1 cellular context compared by ENCODE assay signal in the genomic region with DNA sequence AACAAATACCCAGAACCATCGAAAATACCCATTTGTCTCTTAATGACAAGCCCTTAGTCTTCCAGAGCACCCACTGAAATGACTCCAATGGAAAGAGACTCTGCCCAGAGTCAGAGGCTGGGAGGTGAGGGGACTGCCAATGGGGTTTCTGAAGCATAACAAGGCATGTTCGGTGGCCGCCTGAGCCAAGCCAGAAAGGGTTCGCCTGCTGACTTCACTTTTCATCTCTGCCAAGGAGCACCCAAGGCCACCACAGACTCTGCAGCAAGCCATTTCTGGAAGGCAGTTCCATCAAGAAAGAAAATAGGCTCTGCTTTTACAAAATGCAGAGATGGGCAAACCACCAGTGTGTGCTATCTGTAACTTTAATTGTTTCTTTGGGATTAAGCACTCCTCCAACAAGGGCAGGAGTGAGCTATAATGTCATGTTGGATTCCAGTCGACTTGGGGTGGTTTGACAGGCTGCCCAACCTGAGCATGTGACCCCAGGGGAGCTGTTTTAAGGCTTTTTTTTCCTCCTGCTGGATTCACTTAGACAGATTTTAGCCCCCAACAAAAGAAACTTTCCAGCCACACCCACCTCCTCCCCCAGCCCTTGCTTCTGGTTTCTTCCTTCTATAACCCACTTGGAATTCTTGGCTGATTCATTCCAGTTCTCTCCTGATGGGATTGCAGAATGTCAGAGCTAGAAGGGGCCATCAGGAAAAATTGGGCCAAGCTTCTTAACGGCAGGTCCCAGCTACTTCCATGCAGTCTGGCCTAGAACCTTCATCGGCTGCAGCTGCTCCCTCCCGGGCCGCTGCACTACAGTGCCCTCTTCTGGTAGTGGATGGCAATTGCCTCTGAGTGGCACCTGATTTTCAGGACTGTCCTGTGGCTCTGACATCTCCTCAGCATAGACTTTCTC.
TF ChIP-seq lines count a peak whose summit lies in the region.

No MANE protein-coding gene starts in this region.

TF ChIP-seq in K562, 482 proteins besides CTCF, POLR2A, EP300 and RAD21:
- TF ChIP-seq NFIC (IDR thresholded peaks at IDR 0.05) = no peak
- TF ChIP-seq, protein P1, sequence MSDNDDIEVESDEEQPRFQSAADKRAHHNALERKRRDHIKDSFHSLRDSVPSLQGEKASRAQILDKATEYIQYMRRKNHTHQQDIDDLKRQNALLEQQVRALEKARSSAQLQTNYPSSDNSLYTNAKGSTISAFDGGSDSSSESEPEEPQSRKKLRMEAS (CRISPR knock-in tag; IDR thresholded peaks at IDR 0.05) = no peak
- TF ChIP-seq TAL1 (IDR thresholded peaks at IDR 0.05) = no peak
- no peak for TF ChIP-seq SNRNP70 (optimal IDR thresholded peaks at IDR 0.05; ENCODE audit: low read depth, low read length)
- TF ChIP-seq, protein P2, sequence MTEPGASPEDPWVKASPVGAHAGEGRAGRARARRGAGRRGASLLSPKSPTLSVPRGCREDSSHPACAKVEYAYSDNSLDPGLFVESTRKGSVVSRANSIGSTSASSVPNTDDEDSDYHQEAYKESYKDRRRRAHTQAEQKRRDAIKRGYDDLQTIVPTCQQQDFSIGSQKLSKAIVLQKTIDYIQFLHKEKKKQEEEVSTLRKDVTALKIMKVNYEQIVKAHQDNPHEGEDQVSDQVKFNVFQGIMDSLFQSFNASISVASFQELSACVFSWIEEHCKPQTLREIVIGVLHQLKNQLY (CRISPR knock-in tag; conservative IDR thresholded peaks at IDR 0.05) = no peak
- no peak for TF ChIP-seq TEAD1 (CRISPR knock-in tag; IDR thresholded peaks at IDR 0.05)
- TF ChIP-seq, protein P3, sequence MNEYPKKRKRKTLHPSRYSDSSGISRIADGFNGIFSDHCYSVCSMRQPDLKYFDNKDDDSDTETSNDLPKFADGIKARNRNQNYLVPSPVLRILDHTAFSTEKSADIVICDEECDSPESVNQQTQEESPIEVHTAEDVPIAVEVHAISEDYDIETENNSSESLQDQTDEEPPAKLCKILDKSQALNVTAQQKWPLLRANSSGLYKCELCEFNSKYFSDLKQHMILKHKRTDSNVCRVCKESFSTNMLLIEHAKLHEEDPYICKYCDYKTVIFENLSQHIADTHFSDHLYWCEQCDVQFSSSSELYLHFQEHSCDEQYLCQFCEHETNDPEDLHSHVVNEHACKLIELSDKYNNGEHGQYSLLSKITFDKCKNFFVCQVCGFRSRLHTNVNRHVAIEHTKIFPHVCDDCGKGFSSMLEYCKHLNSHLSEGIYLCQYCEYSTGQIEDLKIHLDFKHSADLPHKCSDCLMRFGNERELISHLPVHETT (CRISPR knock-in tag; conservative IDR thresholded peaks at IDR 0.05 in 1 of 2, IDR thresholded peaks at IDR 0.05 in 1 of 2) = no peak
- no peak for TF ChIP-seq CBFA2T2 (conservative IDR thresholded peaks at IDR 0.05)
- no peak for TF ChIP-seq SRSF7 (optimal IDR thresholded peaks at IDR 0.05; ENCODE audit: low read depth, low read length)
- no peak for TF ChIP-seq ZNF124 (CRISPR knock-in tag; IDR thresholded peaks at IDR 0.05)
- TF ChIP-seq RFX7 (CRISPR knock-in tag; IDR thresholded peaks at IDR 0.05) = no peak
- TF ChIP-seq SUPT5H (IDR thresholded peaks at IDR 0.05) = no peak
- no peak for TF ChIP-seq ZNF75A (CRISPR knock-in tag; IDR thresholded peaks at IDR 0.05)
- TF ChIP-seq, protein P4, sequence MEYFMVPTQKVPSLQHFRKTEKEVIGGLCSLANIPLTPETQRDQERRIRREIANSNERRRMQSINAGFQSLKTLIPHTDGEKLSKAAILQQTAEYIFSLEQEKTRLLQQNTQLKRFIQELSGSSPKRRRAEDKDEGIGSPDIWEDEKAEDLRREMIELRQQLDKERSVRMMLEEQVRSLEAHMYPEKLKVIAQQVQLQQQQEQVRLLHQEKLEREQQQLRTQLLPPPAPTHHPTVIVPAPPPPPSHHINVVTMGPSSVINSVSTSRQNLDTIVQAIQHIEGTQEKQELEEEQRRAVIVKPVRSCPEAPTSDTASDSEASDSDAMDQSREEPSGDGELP (CRISPR knock-in tag; IDR thresholded peaks at IDR 0.05; ENCODE audit: borderline replicate concordance) = peak; percentile 40; the same call in 1 of the 2 replicates
- TF ChIP-seq RCOR1 (IDR thresholded peaks at IDR 0.05; ENCODE audit: borderline replicate concordance in 1 of 2, low read depth in 2 of 2, low read length in 2 of 2) = no peak
- TF ChIP-seq MTA3 (IDR thresholded peaks at IDR 0.05; ENCODE audit: borderline replicate concordance) = no peak
- TF ChIP-seq ZNF184 (CRISPR knock-in tag; IDR thresholded peaks at IDR 0.05) = no peak
- no peak for TF ChIP-seq BACH1 (tag; IDR thresholded peaks at IDR 0.05)
- TF ChIP-seq MAZ (CRISPR knock-in tag; conservative IDR thresholded peaks at IDR 0.05 in 1 of 2, IDR thresholded peaks at IDR 0.05 in 1 of 2) = 0 out of 4 replicates have a peak, but pooled peaks of 1 of the 2 experiments have one; percentile 34
- no peak for TF ChIP-seq HDAC6 (IDR thresholded peaks at IDR 0.05; ENCODE audit: low read depth, low read length)
- TF ChIP-seq KLF16 (IDR thresholded peaks at IDR 0.05) = peak; percentile 54; the same call in 1 of the 2 replicates
- no peak for TF ChIP-seq ETV6 (IDR thresholded peaks at IDR 0.05; ENCODE audit: borderline replicate concordance in 1 of 2, low read depth in 2 of 2, low read length in 1 of 2)
- no peak for TF ChIP-seq ETV6 (CRISPR knock-in tag; IDR thresholded peaks at IDR 0.05; ENCODE audit: borderline replicate concordance)
- no peak for TF ChIP-seq MECOM (CRISPR knock-in tag; IDR thresholded peaks at IDR 0.05)
- TF ChIP-seq COPS2 (conservative IDR thresholded peaks at IDR 0.05) = no peak
- TF ChIP-seq HMG20B (CRISPR knock-in tag; IDR thresholded peaks at IDR 0.05) = no peak
- peak; percentile 61 for TF ChIP-seq SMC3 (conservative IDR thresholded peaks at IDR 0.05; ENCODE audit: insufficient read depth, low read depth, low read length)
- TF ChIP-seq NFE2 (IDR thresholded peaks at IDR 0.05; ENCODE audit: low read depth) = no peak
- TF ChIP-seq SMARCA4 (IDR thresholded peaks at IDR 0.05) = no peak
- TF ChIP-seq, protein P5, sequence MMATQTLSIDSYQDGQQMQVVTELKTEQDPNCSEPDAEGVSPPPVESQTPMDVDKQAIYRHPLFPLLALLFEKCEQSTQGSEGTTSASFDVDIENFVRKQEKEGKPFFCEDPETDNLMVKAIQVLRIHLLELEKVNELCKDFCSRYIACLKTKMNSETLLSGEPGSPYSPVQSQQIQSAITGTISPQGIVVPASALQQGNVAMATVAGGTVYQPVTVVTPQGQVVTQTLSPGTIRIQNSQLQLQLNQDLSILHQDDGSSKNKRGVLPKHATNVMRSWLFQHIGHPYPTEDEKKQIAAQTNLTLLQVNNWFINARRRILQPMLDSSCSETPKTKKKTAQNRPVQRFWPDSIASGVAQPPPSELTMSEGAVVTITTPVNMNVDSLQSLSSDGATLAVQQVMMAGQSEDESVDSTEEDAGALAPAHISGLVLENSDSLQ (IDR thresholded peaks at IDR 0.05) = peak; percentile 54
- TF ChIP-seq, protein P6, sequence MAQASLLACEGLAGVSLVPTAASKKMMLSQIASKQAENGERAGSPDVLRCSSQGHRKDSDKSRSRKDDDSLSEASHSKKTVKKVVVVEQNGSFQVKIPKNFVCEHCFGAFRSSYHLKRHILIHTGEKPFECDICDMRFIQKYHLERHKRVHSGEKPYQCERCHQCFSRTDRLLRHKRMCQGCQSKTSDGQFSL (CRISPR knock-in tag; IDR thresholded peaks at IDR 0.05) = no peak
- TF ChIP-seq, protein P6 (tag; IDR thresholded peaks at IDR 0.05) = no peak
- peak; percentile 29; the same call in 1 of the 2 replicates for TF ChIP-seq BHLHE40 (IDR thresholded peaks at IDR 0.05; ENCODE audit: low read length)
- no peak for TF ChIP-seq ZNF76 (CRISPR knock-in tag; IDR thresholded peaks at IDR 0.05; ENCODE audit: borderline replicate concordance)
- no peak for TF ChIP-seq PHB2 (IDR thresholded peaks at IDR 0.05; ENCODE audit: low read depth)
- TF ChIP-seq ZSCAN32 (CRISPR knock-in tag; IDR thresholded peaks at IDR 0.05) = no peak
- TF ChIP-seq, protein P7, sequence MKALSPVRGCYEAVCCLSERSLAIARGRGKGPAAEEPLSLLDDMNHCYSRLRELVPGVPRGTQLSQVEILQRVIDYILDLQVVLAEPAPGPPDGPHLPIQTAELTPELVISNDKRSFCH (CRISPR knock-in tag; IDR thresholded peaks at IDR 0.05) = no peak
- TF ChIP-seq, protein P7 (tag; IDR thresholded peaks at IDR 0.05) = no peak
- TF ChIP-seq RHOXF2B (CRISPR knock-in tag; conservative IDR thresholded peaks at IDR 0.05) = no peak
- TF ChIP-seq ZEB2 (IDR thresholded peaks at IDR 0.05) = no peak
- 0 out of 2 replicates have a peak, but pooled peaks have one; percentile 14 for TF ChIP-seq JUND (IDR thresholded peaks at IDR 0.05; ENCODE audit: borderline replicate concordance, low read depth, low read length)
- TF ChIP-seq JUND (tag; IDR thresholded peaks at IDR 0.05; ENCODE audit: borderline replicate concordance, low read depth, low read length) = no peak
- TF ChIP-seq ZFPM2 (CRISPR knock-in tag; IDR thresholded peaks at IDR 0.05) = no peak
- no peak for TF ChIP-seq FOXA1 (IDR thresholded peaks at IDR 0.05; ENCODE audit: borderline replicate concordance)
- TF ChIP-seq, protein P8, sequence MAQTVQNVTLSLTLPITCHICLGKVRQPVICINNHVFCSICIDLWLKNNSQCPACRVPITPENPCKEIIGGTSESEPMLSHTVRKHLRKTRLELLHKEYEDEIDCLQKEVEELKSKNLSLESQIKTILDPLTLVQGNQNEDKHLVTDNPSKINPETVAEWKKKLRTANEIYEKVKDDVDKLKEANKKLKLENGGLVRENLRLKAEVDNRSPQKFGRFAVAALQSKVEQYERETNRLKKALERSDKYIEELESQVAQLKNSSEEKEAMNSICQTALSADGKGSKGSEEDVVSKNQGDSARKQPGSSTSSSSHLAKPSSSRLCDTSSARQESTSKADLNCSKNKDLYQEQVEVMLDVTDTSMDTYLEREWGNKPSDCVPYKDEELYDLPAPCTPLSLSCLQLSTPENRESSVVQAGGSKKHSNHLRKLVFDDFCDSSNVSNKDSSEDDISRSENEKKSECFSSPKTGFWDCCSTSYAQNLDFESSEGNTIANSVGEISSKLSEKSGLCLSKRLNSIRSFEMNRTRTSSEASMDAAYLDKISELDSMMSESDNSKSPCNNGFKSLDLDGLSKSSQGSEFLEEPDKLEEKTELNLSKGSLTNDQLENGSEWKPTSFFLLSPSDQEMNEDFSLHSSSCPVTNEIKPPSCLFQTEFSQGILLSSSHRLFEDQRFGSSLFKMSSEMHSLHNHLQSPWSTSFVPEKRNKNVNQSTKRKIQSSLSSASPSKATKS (CRISPR knock-in tag; IDR thresholded peaks at IDR 0.05) = no peak
- TF ChIP-seq RB1 (IDR thresholded peaks at IDR 0.05; ENCODE audit: low read depth) = 0 out of 2 replicates have a peak, but pooled peaks have one; percentile 38
- TF ChIP-seq, protein P9, sequence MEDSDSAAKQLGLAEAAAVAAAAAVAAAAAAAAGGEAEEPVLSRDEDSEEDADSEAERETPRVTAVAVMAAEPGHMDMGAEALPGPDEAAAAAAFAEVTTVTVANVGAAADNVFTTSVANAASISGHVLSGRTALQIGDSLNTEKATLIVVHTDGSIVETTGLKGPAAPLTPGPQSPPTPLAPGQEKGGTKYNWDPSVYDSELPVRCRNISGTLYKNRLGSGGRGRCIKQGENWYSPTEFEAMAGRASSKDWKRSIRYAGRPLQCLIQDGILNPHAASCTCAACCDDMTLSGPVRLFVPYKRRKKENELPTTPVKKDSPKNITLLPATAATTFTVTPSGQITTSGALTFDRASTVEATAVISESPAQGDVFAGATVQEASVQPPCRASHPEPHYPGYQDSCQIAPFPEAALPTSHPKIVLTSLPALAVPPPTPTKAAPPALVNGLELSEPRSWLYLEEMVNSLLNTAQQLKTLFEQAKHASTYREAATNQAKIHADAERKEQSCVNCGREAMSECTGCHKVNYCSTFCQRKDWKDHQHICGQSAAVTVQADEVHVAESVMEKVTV (CRISPR knock-in tag; IDR thresholded peaks at IDR 0.05) = peak; percentile 57
- TF ChIP-seq NONO (IDR thresholded peaks at IDR 0.05; ENCODE audit: low read depth in 2 of 2, low read length in 1 of 2) = no peak
- no peak for TF ChIP-seq SMAD4 (CRISPR knock-in tag; conservative IDR thresholded peaks at IDR 0.05)
- no peak for TF ChIP-seq PML (IDR thresholded peaks at IDR 0.05; ENCODE audit: low read length)
- TF ChIP-seq ZNF507 (tag; conservative IDR thresholded peaks at IDR 0.05) = no peak
- TF ChIP-seq POLR2G (IDR thresholded peaks at IDR 0.05; ENCODE audit: low read depth, low read length) = no peak
- TF ChIP-seq NELFE (IDR thresholded peaks at IDR 0.05; ENCODE audit: insufficient read depth, insufficient read length) = no peak
- no peak for TF ChIP-seq MCM7 (IDR thresholded peaks at IDR 0.05)
- no peak for TF ChIP-seq RBFOX2 (IDR thresholded peaks at IDR 0.05; ENCODE audit: low read depth, low read length)
- no peak for TF ChIP-seq ZNF274 (IDR thresholded peaks at IDR 0.05; ENCODE audit: borderline replicate concordance, low read depth, low read length)
- TF ChIP-seq CEBPG (CRISPR knock-in tag; IDR thresholded peaks at IDR 0.05) = no peak
- TF ChIP-seq CEBPG (tag; conservative IDR thresholded peaks at IDR 0.05 in 1 of 2, IDR thresholded peaks at IDR 0.05 in 1 of 2) = no peak
- TF ChIP-seq NUFIP1 (IDR thresholded peaks at IDR 0.05; ENCODE audit: partially characterized antibody) = no peak
